19 cellular contexts compared by ENCODE assay signal in the genomic region with DNA sequence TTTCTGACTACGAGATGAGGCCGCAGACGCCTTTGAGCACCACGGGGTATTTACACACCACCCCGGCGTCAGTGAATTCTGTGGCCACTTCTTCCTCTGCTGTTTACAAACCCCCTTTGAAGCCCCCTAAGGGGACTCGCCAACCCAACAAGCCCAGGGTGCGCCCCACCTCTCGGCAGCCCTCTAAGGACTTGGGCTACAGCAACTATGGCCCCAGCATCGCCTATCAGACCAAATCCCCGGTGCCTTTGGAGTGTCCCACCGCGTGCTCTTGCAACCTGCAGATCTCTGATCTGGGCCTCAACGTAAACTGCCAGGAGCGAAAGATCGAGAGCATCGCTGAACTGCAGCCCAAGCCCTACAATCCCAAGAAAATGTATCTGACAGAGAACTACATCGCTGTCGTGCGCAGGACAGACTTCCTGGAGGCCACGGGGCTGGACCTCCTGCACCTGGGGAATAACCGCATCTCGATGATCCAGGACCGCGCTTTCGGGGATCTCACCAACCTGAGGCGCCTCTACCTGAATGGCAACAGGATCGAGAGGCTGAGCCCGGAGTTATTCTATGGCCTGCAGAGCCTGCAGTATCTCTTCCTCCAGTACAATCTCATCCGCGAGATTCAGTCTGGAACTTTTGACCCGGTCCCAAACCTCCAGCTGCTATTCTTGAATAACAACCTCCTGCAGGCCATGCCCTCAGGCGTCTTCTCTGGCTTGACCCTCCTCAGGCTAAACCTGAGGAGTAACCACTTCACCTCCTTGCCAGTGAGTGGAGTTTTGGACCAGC. TPM values are rescaled to one million over a fixed set of nuclear protein-coding genes. Genes with fewer than 3 reads are reported as not detected.
DNase-seq lines count a peak whose midpoint lies in the region; ATAC-seq and TF ChIP-seq lines count a peak whose summit lies in the region.
"Had no signal": no experiment of that assay in that cellular context is flagged by ENCODE, and none has a peak within 500 bp of the region (broad histone marks: within the 10 kb centered on the region; RNA-seq: fewer than 3 reads in every experiment).

No MANE protein-coding gene starts in this region.

- H3K4me2 ChIP-seq in OCI-LY7 (ENCODE audit: low read length), result peak overlapping the region; percentile 80
- no peak overlapping the region for H3K4me2 ChIP-seq in osteoblast (ENCODE audit: insufficient read depth, low read length)

- peaks cover 75% of the 10 kb centered on the region for H3K79me2 ChIP-seq in OCI-LY7 (ENCODE audit: insufficient read depth, low read depth, low read length)
- H3K79me2 ChIP-seq in osteoblast (ENCODE audit: insufficient read depth, low read length), result no peaks in the 10 kb centered on the region

- H3K36me3 ChIP-seq in OCI-LY7 (ENCODE audit: insufficient read depth, low read length), result peaks cover 43% of the 10 kb centered on the region
- no peaks in the 10 kb centered on the region for H3K36me3 ChIP-seq in iPS-15b (ENCODE audit: control insufficient read depth, insufficient read depth, low read length)
- no peaks in the 10 kb centered on the region for H3K36me3 ChIP-seq in osteoblast (ENCODE audit: insufficient read depth, low read length)
- H3K36me3 ChIP-seq: brain microvascular endothelial cell, stomach had no signal

- intact Hi-C loops in OCI-LY7 (cut with micrococcal nuclease; ENCODE audit: unreplicated experiment), result loop anchor here (1.0 kb wide), 1 partner anchor 232 kb away; no protein-coding TSS in a partner anchor

- H3K4me1 ChIP-seq in OCI-LY7 (ENCODE audit: insufficient read depth, low read length, poor library complexity, severe bottlenecking) (peaks cover 62% of the 10 kb centered on the region), iPS-15b (ENCODE audit: control insufficient read depth, insufficient read depth, low read length) (peaks cover 24% of the 10 kb centered on the region), osteoblast (ENCODE audit: insufficient read depth, low read length) (no peaks in the 10 kb centered on the region)

- peaks cover 68% of the 10 kb centered on the region for H3K27me3 ChIP-seq in iPS-15b (ENCODE audit: control insufficient read depth, insufficient read depth, low read length)
- H3K27me3 ChIP-seq in osteoblast (ENCODE audit: insufficient read depth, low read length), result peaks cover 15% of the 10 kb centered on the region

- H4K20me1 ChIP-seq in OCI-LY7 (ENCODE audit: insufficient read depth, low read length) (no peaks in the 10 kb centered on the region), osteoblast (ENCODE audit: insufficient read depth, low read length) (no peaks in the 10 kb centered on the region)

- H3K9ac ChIP-seq in iPS-15b (ENCODE audit: low read depth, low read length), result no peak overlapping the region

- no peaks in the 10 kb centered on the region for H3K9me2 ChIP-seq in OCI-LY7 (ENCODE audit: insufficient read depth, low read length)

- in situ Hi-C loops in GM13977 (cut with MboI; ENCODE audit: low pct_unique_long_range_greater_than_20kb, low sequenced_read_pairs, unreplicated experiment), result no loop called here

- H2AFZ ChIP-seq in OCI-LY7 (ENCODE audit: low read length) (no peak overlapping the region), osteoblast (ENCODE audit: low read length) (no peak overlapping the region)

- H3K27ac ChIP-seq in OCI-LY7 (ENCODE audit: low read depth, low read length, poor library complexity, severe bottlenecking) (peak overlapping the region; percentile 88), osteoblast (ENCODE audit: low read depth, low read length) (no peak overlapping the region)
- H3K27ac ChIP-seq: brain microvascular endothelial cell, skin epidermis, stomach had no signal

- TF ChIP-seq CTCF in GM13977 (IDR thresholded peaks at IDR 0.05; ENCODE audit: extremely low read depth, insufficient read depth, missing control alignments) (no peak), OCI-LY7 (conservative IDR thresholded peaks at IDR 0.05; ENCODE audit: low read length) (no peak), osteoblast (IDR thresholded peaks at IDR 0.05; ENCODE audit: extremely low read depth, low read depth, low read length) (no peak)

- CTCF ChIA-PET in OCI-LY7 (lab: Charles Lee; ENCODE audit: unreplicated experiment), result no interaction called here

- POLR2A ChIA-PET in OCI-LY7 (lab: Charles Lee), result interaction anchor here (0.5 to 1.3 kb wide), 3 partner anchors 11 to 215 kb away, joined by 3 to 4 read pairs (median 4); no protein-coding TSS in a partner anchor

- no peaks in the 10 kb centered on the region for H3K9me3 ChIP-seq in OCI-LY7 (ENCODE audit: low read length)
- no peaks in the 10 kb centered on the region for H3K9me3 ChIP-seq in iPS-15b (ENCODE audit: control insufficient read depth, insufficient read depth, low read length)
- H3K9me3 ChIP-seq in osteoblast (ENCODE audit: low read depth, low read length), result no peaks in the 10 kb centered on the region

- DNase-seq in GM13977 (ENCODE audit: low spot score), result peak; percentile 10
- DNase-seq in OCI-LY7 (ENCODE audit: low spot score), result peak; percentile 12
- peak; percentile 73 for DNase-seq in osteoblast (ENCODE audit: insufficient read length, low spot score, missing footprints)
- DNase-seq in stimulated activated CD4-positive, alpha-beta T cell treated with anti-CD3 and anti-CD28 coated beads, Interleukin-12 subunit alpha, Interleukin-12 subunit beta, amount 100 ng/mL, for 4 hours, result no peak
- no peak for DNase-seq in SIG-M5 (lab: John Stamatoyannopoulos, UW)
- DNase-seq in dedifferentiated amniotic fluid mesenchymal stem cell (ENCODE audit: extremely low spot score), result no peak
- DNase-seq: activated CD4-positive, alpha-beta T cell treated with anti-CD3 and anti-CD28 coated beads for 1 hour; activated naive CD8-positive, alpha-beta T cell treated with anti-CD3 and anti-CD28 coated beads, Interleukin-2, amount 10 ng/mL, durations not matched to agents 7 days and 5 days; activated T-cell treated with anti-CD3 and anti-CD28 coated beads, Interleukin-2, amount 50 U/mL, for 48 hours; brain microvascular endothelial cell; cortex of kidney; DMS53; NCI-H524 treated with DMSO at 0.1 percent for 48 hours; stimulated activated CD4-positive, alpha-beta T cell treated with anti-CD3 and anti-CD28 coated beads, Interleukin-2, amount 100 ng/mL, for 48 hours; stomach had no signal

- no peak for ATAC-seq in HG02885 (IDR thresholded peaks at IDR 0.05; ENCODE audit: poor library complexity, unreplicated experiment)

- no TSS peak for BruUV-seq in OCI-LY7 (replicated peaks; lab: Mats Ljungman, UMichigan)

- H3K4me3 ChIP-seq in OCI-LY7 (ENCODE audit: low read depth, low read length, poor library complexity, severe bottlenecking) (peak overlapping the region; percentile 69), iPS-15b (ENCODE audit: low read depth, low read length) (peak overlapping the region; percentile 51), osteoblast (ENCODE audit: insufficient read depth, low read length) (no peak overlapping the region)

RNA-seq across cellular contexts. Expression of a gene that starts 5.3 kb away (rescaled TPM):
- total RNA-seq in OCI-LY7 (2014; rRNA removed; shearing (Covaris generic)), result 9.8 and 10.6 TPM in 2 replicates
- 20.0 and 23.5 TPM in 2 replicates for total RNA-seq in OCI-LY7 (2022)
- total RNA-seq in osteoblast, result not detected in 2 replicates
- total RNA-seq: activated naive CD8-positive, alpha-beta T cell treated with anti-CD3 and anti-CD28 coated beads, Interleukin-2, amount 10 ng/mL, durations not matched to agents 7 days and 5 days; naive thymus-derived CD8-positive, alpha-beta T cell had no signal

Comparison
In these comparisons a context has a peak if more than half of its experiments do, and no peak if none do; other contexts are left out.
1. DNase-seq: peak in GM13977 (single experiment), OCI-LY7 (single experiment) and osteoblast (single experiment); none in stimulated activated CD4-positive, alpha-beta T cell treated with anti-CD3 and anti-CD28 coated beads, Interleukin-12 subunit alpha, Interleukin-12 subunit beta, amount 100 ng/mL, for 4 hours (single experiment), SIG-M5 (single experiment) and dedifferentiated amniotic fluid mesenchymal stem cell (single experiment).
2. RNA of a gene that starts 5.3 kb away (total RNA-seq): 9.8 to 23.5 TPM in OCI-LY7; not detected in osteoblast; every median in the first group is over 10 times any median in the second.